8 cellular contexts compared by ENCODE assay signal in the genomic region with DNA sequence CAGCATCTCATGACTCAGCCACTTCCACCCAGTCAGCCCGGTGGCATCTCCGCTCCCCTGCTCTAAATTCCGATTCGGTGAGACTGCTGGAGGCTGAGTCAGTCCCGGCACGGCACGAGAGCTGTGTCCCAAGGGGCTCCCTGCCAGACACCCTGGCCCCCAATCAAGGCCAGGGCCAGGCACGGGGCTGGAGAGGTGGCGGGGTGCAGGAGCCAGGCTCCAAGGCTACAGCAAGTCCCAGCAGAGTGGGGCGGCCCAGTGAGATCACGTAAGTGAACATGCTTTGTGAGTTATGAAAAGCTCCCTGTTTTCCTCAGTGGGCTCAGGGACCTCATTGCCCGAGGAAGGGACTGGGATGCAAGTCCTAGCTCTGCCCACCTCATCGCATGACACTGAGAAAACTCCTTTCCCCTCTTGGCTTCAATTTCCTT. TPM values are rescaled to one million over a fixed set of nuclear protein-coding genes. Genes with fewer than 3 reads are reported as not detected.
DNase-seq lines count a peak whose midpoint lies in the region; ATAC-seq and TF ChIP-seq lines count a peak whose summit lies in the region.

No MANE protein-coding gene starts in this region.

- peak overlapping the region; percentile 5 for H3K4me3 ChIP-seq in epithelial cell of proximal tubule (ENCODE audit: low read depth, low read length)
- H3K4me3 ChIP-seq in neural progenitor cell: no peak overlapping the region

- peak overlapping the region; percentile 92 for H3K4me3 Mint-ChIP-seq in neural progenitor cell

- H3K4me1 Mint-ChIP-seq in neural progenitor cell: peaks cover 30% of the 10 kb centered on the region

- H3K4me1 ChIP-seq in neural progenitor cell: peaks cover 10% of the 10 kb centered on the region

- H3K27ac ChIP-seq in neural progenitor cell: no peak overlapping the region

- H3K27me3 Mint-ChIP-seq in neural progenitor cell (ENCODE audit: insufficient read depth, low read depth): peaks cover 3% of the 10 kb centered on the region

- H3K27me3 ChIP-seq in neural progenitor cell: no peaks in the 10 kb centered on the region

- TF ChIP-seq CTCF in epithelial cell of proximal tubule (conservative IDR thresholded peaks at IDR 0.05; ENCODE audit: low read depth, low read length) (no peak), neural progenitor cell (IDR thresholded peaks at IDR 0.05) (no peak)

- H3K4me2 ChIP-seq in neural progenitor cell: no peak overlapping the region

- H3K79me2 ChIP-seq in neural progenitor cell (ENCODE audit: low read depth): peaks cover 21% of the 10 kb centered on the region

- no peaks in the 10 kb centered on the region for H3K9me3 ChIP-seq in neural progenitor cell (ENCODE audit: low read depth)

- H3K9me3 Mint-ChIP-seq in neural progenitor cell: no peaks in the 10 kb centered on the region

- no peak overlapping the region for H2AFZ ChIP-seq in neural progenitor cell (replicated peaks)

- DNase-seq in Ammon's horn (ENCODE audit: low spot score): peak; percentile 45
- DNase-seq in NCI-H226: peak; percentile 98
- peak; percentile 75 for DNase-seq in epithelial cell of proximal tubule (ENCODE audit: low read depth)
- DNase-seq in neural progenitor cell (ENCODE audit: low spot score): no peak
- DNase-seq in left lobe of liver (ENCODE audit: low spot score): no peak
- DNase-seq in activated T-cell treated with anti-CD3 and anti-CD28 coated beads, Interleukin-2, amount 50 U/mL, for 1 hour: no peak
- DNase-seq in NCI-H748 treated with DMSO at 0.1 percent for 48 hours (lab: John Stamatoyannopoulos, UW): no peak

- no peak overlapping the region for H3K9ac ChIP-seq in neural progenitor cell

- H3F3A ChIP-seq in neural progenitor cell (ENCODE audit: low read depth): no peaks in the 10 kb centered on the region

- H3K36me3 ChIP-seq in neural progenitor cell: no peaks in the 10 kb centered on the region

- peaks cover 9% of the 10 kb centered on the region for H4K20me1 ChIP-seq in neural progenitor cell (ENCODE audit: low read depth)

- peaks cover 5% of the 10 kb centered on the region for H3K36me3 Mint-ChIP-seq in neural progenitor cell

- H3K27ac Mint-ChIP-seq in neural progenitor cell: no peak overlapping the region

- no peak for ATAC-seq in left lobe of liver
- ATAC-seq in HG03045 (IDR thresholded peaks at IDR 0.05; ENCODE audit: unreplicated experiment): no peak

RNA-seq across cellular contexts. Expression of a gene that starts 3.0 kb away (rescaled TPM):
- total RNA-seq in epithelial cell of proximal tubule (6.6 and 12.4 TPM in 2 replicates), neural progenitor cell (ENCODE audit: low replicate concordance) (6.9 and 22.4 TPM in 2 replicates), left lobe of liver (13.6 TPM)

RNA-seq across cellular contexts. Expression of a gene that starts 3.4 kb away (rescaled TPM):
- total RNA-seq in epithelial cell of proximal tubule (225 TPM in 2 replicates), neural progenitor cell (ENCODE audit: low replicate concordance) (51.0 and 74.8 TPM in 2 replicates), left lobe of liver (31.0 TPM)

RNA-seq across cellular contexts. Expression of a gene that starts 15.6 kb away (rescaled TPM):
- total RNA-seq in epithelial cell of proximal tubule (143 and 172 TPM in 2 replicates), neural progenitor cell (ENCODE audit: low replicate concordance) (not detected in 2 replicates), left lobe of liver (0.53 TPM)

RNA-seq across cellular contexts. Expression of a gene that starts 25.4 kb away (rescaled TPM):
- total RNA-seq in epithelial cell of proximal tubule: 76.5 and 94.2 TPM in 2 replicates
- total RNA-seq in neural progenitor cell (ENCODE audit: low replicate concordance): 3.9 and 23.1 TPM in 2 replicates
- total RNA-seq in left lobe of liver: 7.9 TPM

RNA-seq across cellular contexts. Expression of a gene that starts 27.6 kb away (rescaled TPM):
- total RNA-seq in epithelial cell of proximal tubule: 85.3 and 135 TPM in 2 replicates
- total RNA-seq in neural progenitor cell (ENCODE audit: low replicate concordance): 92.1 and 113 TPM in 2 replicates
- 20.3 TPM for total RNA-seq in left lobe of liver

Comparison
In these comparisons a context has a peak if more than half of its experiments do, and no peak if none do; other contexts are left out.
1. DNase-seq: peak in Ammon's horn (single experiment), NCI-H226 (single experiment) and epithelial cell of proximal tubule (single experiment); none in neural progenitor cell (single experiment), left lobe of liver (single experiment), activated T-cell treated with anti-CD3 and anti-CD28 coated beads, Interleukin-2, amount 50 U/mL, for 1 hour (single experiment) and NCI-H748 treated with DMSO at 0.1 percent for 48 hours (single experiment).
2. RNA of a gene that starts 15.6 kb away (total RNA-seq): 143 to 172 TPM in epithelial cell of proximal tubule; 0.53 TPM in left lobe of liver (single experiment) and not detected in neural progenitor cell; every median in the first group is over 10 times any median in the second.